8 cellular contexts compared by ENCODE assay signal in genomic region chr15:90300988-90301715, GRCh38. TPM values are rescaled to one million over a fixed set of nuclear protein-coding genes. Genes with fewer than 3 reads are reported as not detected.
DNase-seq lines count a peak whose midpoint lies in the region; ATAC-seq and TF ChIP-seq lines count a peak whose summit lies in the region.

No MANE protein-coding gene starts in this region.

- H3K36me3 ChIP-seq in right lobe of liver = no peaks in the 10 kb centered on the region

- H3K4me3 ChIP-seq in right lobe of liver = no peak overlapping the region

- no peaks in the 10 kb centered on the region for H3K9me3 ChIP-seq in right lobe of liver

- H3K4me1 ChIP-seq in right lobe of liver = no peaks in the 10 kb centered on the region

- peak; percentile 71 for DNase-seq in EH (ENCODE audit: low read depth)
- DNase-seq in LHCN-M2 (ENCODE audit: low read depth) = peak; percentile 32
- DNase-seq in activated CD4-positive, CD25-positive, alpha-beta regulatory T cell treated with anti-CD3 and anti-CD28 coated beads, Interleukin-2, amount 50 U/mL, for 16 hours (ENCODE audit: low read depth, low spot score) = peak; percentile 23
- DNase-seq in cerebellum (ENCODE audit: low spot score) = peak; percentile 54
- peak; percentile 53 to 65 (median 63) for DNase-seq in right lobe of liver
- DNase-seq in stimulated activated CD8-positive, alpha-beta memory T cell treated with anti-CD3 and anti-CD28 coated beads, Interleukin-4, amount 100 ng/mL, for 24 hours (ENCODE audit: low read depth) = peak; percentile 50

- H3K27ac ChIP-seq in right lobe of liver = no peak overlapping the region

- TF ChIP-seq CTCF in right lobe of liver (IDR thresholded peaks at IDR 0.05) = peak; percentile 48 to 75 (median 69)

- H3K27me3 ChIP-seq in right lobe of liver = no peaks in the 10 kb centered on the region

- peak; percentile 38 to 58 (median 54) for ATAC-seq in right lobe of liver
- no peak for ATAC-seq in GM18519 (IDR thresholded peaks at IDR 0.05; ENCODE audit: low FRiP score, unreplicated experiment)
- no peak for ATAC-seq in HG03196 (IDR thresholded peaks at IDR 0.05; ENCODE audit: unreplicated experiment)

- 36% methylated on average over 11 of the region's 21 CpGs for WGBS in right lobe of liver (ENCODE audit: insufficient coverage, low coverage, low lambda C conversion rate, missing lambda C conversion rate)

- no peak for TF ChIP-seq POLR2A in right lobe of liver (IDR thresholded peaks at IDR 0.05)

- intact Hi-C loops in right lobe of liver (cut with DNase I) = no loop called here

RNA-seq across cellular contexts. Expression of gene NGRN, which starts 35.7 kb away (rescaled TPM):
- 74.1 and 87.5 TPM in 2 replicates for total RNA-seq in LHCN-M2 (2014; rRNA removed)
- 68.6 TPM for polyA plus RNA-seq in LHCN-M2 (2012)
- total RNA-seq in cerebellum = 121 TPM
- total RNA-seq in right lobe of liver = 10 to 100 TPM; 24.0 to 29.5 (median 26.4) TPM

RNA-seq across cellular contexts. Expression of gene ZNF774, which starts 50.9 kb away (rescaled TPM):
- total RNA-seq in LHCN-M2 (2014; rRNA removed) (0.75 and 0.77 TPM in 2 replicates), cerebellum (6.1 TPM), right lobe of liver (1 to 10 TPM; 1.2 to 2.5 (median 1.7) TPM)
- 0.67 TPM for polyA plus RNA-seq in LHCN-M2 (2012)

RNA-seq across cellular contexts. Expression of gene TTLL13, which starts 51.8 kb away (rescaled TPM):
- not detected in 2 replicates for total RNA-seq in LHCN-M2 (2014; rRNA removed)
- polyA plus RNA-seq in LHCN-M2 (2012) = 0.05 TPM
- total RNA-seq in cerebellum = 0.36 TPM
- under 1 TPM in 2 of 6 experiments, not detected in 4; 0.13 to 0.46 TPM for total RNA-seq in right lobe of liver

Comparison
In these comparisons a context has a peak if more than half of its experiments do, and no peak if none do; other contexts are left out.
1. ATAC-seq: peak in right lobe of liver (4 of 4); none in GM18519 (single experiment) and HG03196 (single experiment).
2. Peak in every context shown above with its lines, with median percentiles within 50 percentile points of each other: DNase-seq.